8 cellular contexts compared by ENCODE assay signal in the genomic region with DNA sequence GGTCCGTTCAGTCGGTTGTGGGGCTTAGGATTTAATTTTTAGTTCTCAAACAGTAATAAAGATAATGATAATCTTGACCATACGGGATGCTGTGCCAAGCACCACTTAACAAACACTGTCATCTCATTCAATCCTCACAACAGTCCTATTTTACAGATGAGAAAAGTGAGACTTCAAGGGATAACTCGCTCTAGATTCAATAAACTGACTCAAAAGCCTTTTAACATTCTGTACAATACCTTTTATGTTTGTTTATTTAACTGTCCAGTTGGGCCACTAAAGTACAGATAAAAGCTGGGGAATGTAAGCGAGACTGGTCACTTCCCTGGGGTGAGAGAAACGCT. TPM values are rescaled to one million over a fixed set of nuclear protein-coding genes. Genes with fewer than 3 reads are reported as not detected.
DNase-seq lines count a peak whose midpoint lies in the region; ATAC-seq and TF ChIP-seq lines count a peak whose summit lies in the region.

No MANE protein-coding gene starts in this region.

- no peak for TF ChIP-seq CTCF in AG04450 (IDR thresholded peaks at IDR 0.05; ENCODE audit: low read depth, low read length)

- H3K27ac Mint-ChIP-seq in central memory CD8-positive, alpha-beta T cell (ENCODE audit: low read depth): peak overlapping the region; percentile 71
- H3K27ac Mint-ChIP-seq in naive B cell: peak overlapping the region in 3 of 6 donors; percentile 58 to 86 (median 83)

- H3K9me3 ChIP-seq in AG04450 (ENCODE audit: control insufficient read depth, insufficient read depth, low read length): no peaks in the 10 kb centered on the region; the same call in 1 of the 2 replicates

- H3K4me1 Mint-ChIP-seq in central memory CD8-positive, alpha-beta T cell: peaks cover 21% of the 10 kb centered on the region
- peaks cover 17 to 26% (median 23%) of the 10 kb centered on the region in 3 donors for H3K4me1 Mint-ChIP-seq in naive B cell

- CTCF ChIA-PET in AG04450 (lab: Charles Lee): interaction anchor here (0.6 to 0.9 kb wide), 3 partner anchors 33 to 184 kb away, joined by 3 to 4 read pairs (median 4); partner anchors contain the start of genes STEAP1 and STEAP2

- H3K4me3 ChIP-seq in AG04450 (ENCODE audit: low read depth, low read length): peak overlapping the region; percentile 90

- DNase-seq in AG04450 (ENCODE audit: low read depth, low spot score) (no peak), naive B cell (no peak), AML-193 (lab: John Stamatoyannopoulos, UW) (no peak), globus pallidus (ENCODE audit: low spot score) (no peak)
- no peak for DNase-seq in central memory CD8-positive, alpha-beta T cell (ENCODE audit: low spot score in 2 of 2)

- peak; percentile 4 for ATAC-seq in HG03196 (IDR thresholded peaks at IDR 0.05; ENCODE audit: unreplicated experiment)
- ATAC-seq in central memory CD8-positive, alpha-beta T cell (replicated peaks; ENCODE audit: extremely low read depth, poor library complexity, severe bottlenecking): no peak
- no peak for ATAC-seq in naive B cell (ENCODE audit: low read depth in 2 of 2)
- ATAC-seq in HG03460 (IDR thresholded peaks at IDR 0.05; ENCODE audit: unreplicated experiment): no peak
- ATAC-seq in HG03097 (IDR thresholded peaks at IDR 0.05; ENCODE audit: low FRiP score, unreplicated experiment): no peak

- H3K27ac ChIP-seq in AG04450 (ENCODE audit: low read depth, low read length): no peak overlapping the region

- no peaks in the 10 kb centered on the region for H3K9me3 Mint-ChIP-seq in central memory CD8-positive, alpha-beta T cell
- H3K9me3 Mint-ChIP-seq in naive B cell: peaks cover 0 to 5% (median 0%) of the 10 kb centered on the region in 7 donors

- POLR2A ChIA-PET in AG04450 (lab: Yijun Ruan, JAX): no interaction called here

- H3K4me3 Mint-ChIP-seq in central memory CD8-positive, alpha-beta T cell: peak overlapping the region; percentile 83
- H3K4me3 Mint-ChIP-seq in naive B cell: peak overlapping the region; percentile 76 to 96 (median 92)

- H3K27me3 ChIP-seq in AG04450 (ENCODE audit: control insufficient read depth, insufficient read depth, low read length): no peaks in the 10 kb centered on the region

- H3K36me3 Mint-ChIP-seq in central memory CD8-positive, alpha-beta T cell (ENCODE audit: insufficient read depth): peaks cover 4% of the 10 kb centered on the region
- peaks cover 0 to 8% of the 10 kb centered on the region in 2 donors for H3K36me3 Mint-ChIP-seq in naive B cell

- H3K27me3 Mint-ChIP-seq in central memory CD8-positive, alpha-beta T cell: peaks cover 41% of the 10 kb centered on the region
- H3K27me3 Mint-ChIP-seq in naive B cell: peaks cover 38 to 49% (median 43%) of the 10 kb centered on the region in 3 donors

RNA-seq across cellular contexts. Expression of gene CFAP69, which starts 0.4 kb away (rescaled TPM):
- polyA plus RNA-seq in AG04450 (2011; rRNA removed): 2.0 and 2.4 TPM in 2 replicates
- 1.5 and 2.1 TPM in 2 replicates for polyA minus RNA-seq in AG04450 (2011; rRNA and poly(A)+ RNA removed)
- not detected for polyA plus RNA-seq in naive B cell (ENCODE audit: low read depth in 6 of 6)

RNA-seq across cellular contexts. Expression of gene STEAP2, which starts 33.0 kb away (rescaled TPM):
- polyA plus RNA-seq in AG04450 (2011; rRNA removed) (5.4 and 6.4 TPM in 2 replicates), naive B cell (ENCODE audit: low read depth in 6 of 6) (not detected)
- 3.3 and 7.6 TPM in 2 replicates for polyA minus RNA-seq in AG04450 (2011; rRNA and poly(A)+ RNA removed)
